ENCODE assay signal across 1 cellular context in genomic region chr6:158869604-158870417, GRCh38.
TF ChIP-seq lines count a peak whose summit lies in the region.

No MANE protein-coding gene starts in this region.

TF ChIP-seq in K562, 482 proteins besides CTCF, POLR2A, EP300 and RAD21 (continued from another document):
- no peak for TF ChIP-seq FOXM1 (IDR thresholded peaks at IDR 0.05; ENCODE audit: low read depth)
- no peak; the same call in 1 of the 2 replicates for TF ChIP-seq FOXM1 (CRISPR knock-in tag; IDR thresholded peaks at IDR 0.05; ENCODE audit: low read depth)
- peak; percentile 88 for TF ChIP-seq ZNF24 (IDR thresholded peaks at IDR 0.05)
- peak; percentile 63 to 91; a peak in 2 of 4 replicates for TF ChIP-seq TEAD1 (CRISPR knock-in tag; IDR thresholded peaks at IDR 0.05)
- peak; percentile 50; the same call in 1 of the 2 replicates for TF ChIP-seq ZNF12 (CRISPR knock-in tag; IDR thresholded peaks at IDR 0.05)
- peak; percentile 99 for TF ChIP-seq MGA (IDR thresholded peaks at IDR 0.05)
- TF ChIP-seq SREBF1 (IDR thresholded peaks at IDR 0.05; ENCODE audit: borderline replicate concordance, low read depth, low read length) = no peak
- peak; percentile 84; the same call in 1 of the 2 replicates for TF ChIP-seq CBX5 (IDR thresholded peaks at IDR 0.05; ENCODE audit: borderline replicate concordance, low read depth)
- TF ChIP-seq ARID2 (IDR thresholded peaks at IDR 0.05) = peak; percentile 56; the same call in 1 of the 2 replicates
- peak; percentile 68 for TF ChIP-seq SMARCA4 (IDR thresholded peaks at IDR 0.05)
- peak in 1 of 2 experiments; percentile 57; a peak in 2 of 4 replicates for TF ChIP-seq FOXK2 (conservative IDR thresholded peaks at IDR 0.05 in 1 of 2, IDR thresholded peaks at IDR 0.05 in 1 of 2; ENCODE audit: low read depth in 2 of 2)
- TF ChIP-seq OTX1 (CRISPR knock-in tag; IDR thresholded peaks at IDR 0.05) = peak; percentile 11; the same call in 1 of the 2 replicates
- no peak for TF ChIP-seq ZNF707 (CRISPR knock-in tag; conservative IDR thresholded peaks at IDR 0.05)
- peak; percentile 43 for TF ChIP-seq HCFC1 (IDR thresholded peaks at IDR 0.05; ENCODE audit: low read depth, low read length)
- TF ChIP-seq FOXP4 (CRISPR knock-in tag; IDR thresholded peaks at IDR 0.05; ENCODE audit: borderline replicate concordance) = peak; percentile 97; the same call in 1 of the 2 replicates
- TF ChIP-seq JUND (IDR thresholded peaks at IDR 0.05; ENCODE audit: borderline replicate concordance, low read depth, low read length) = peak; percentile 97
- peak; percentile 92; the same call in 2 of the 3 replicates for TF ChIP-seq JUND (tag; IDR thresholded peaks at IDR 0.05; ENCODE audit: borderline replicate concordance, low read depth, low read length)
- TF ChIP-seq CREB3 (tag; conservative IDR thresholded peaks at IDR 0.05; ENCODE audit: low read depth) = peak; percentile 87
- peak; percentile 66 for TF ChIP-seq TAF1 (IDR thresholded peaks at IDR 0.05; ENCODE audit: control insufficient read depth, extremely low read depth, insufficient read depth, low read length, severe bottlenecking)
- TF ChIP-seq FOS (IDR thresholded peaks at IDR 0.05; ENCODE audit: extremely low read depth, insufficient read length) = peak; percentile 14
- no peak for TF ChIP-seq ID3 (CRISPR knock-in tag; IDR thresholded peaks at IDR 0.05)
- TF ChIP-seq ID3 (tag; IDR thresholded peaks at IDR 0.05) = peak; percentile 93
- TF ChIP-seq NEUROD1 (IDR thresholded peaks at IDR 0.05; ENCODE audit: borderline replicate concordance, low read depth, low read length, partially characterized antibody) = peak; percentile 54
- 0 out of 2 replicates have a peak, but pooled peaks have one; percentile 47 for TF ChIP-seq SMARCC2 (IDR thresholded peaks at IDR 0.05; ENCODE audit: low read depth)
- TF ChIP-seq RBM25 (IDR thresholded peaks at IDR 0.05; ENCODE audit: low read depth, low read length, severe bottlenecking) = peak; percentile 39
